Comparison of ENCODE assay signal across 12 cellular contexts in genomic region chr15:67690936-67691335, GRCh38.
A peak's percentile ranks its signal among the peaks of the same experiment; 100 is the strongest.
DNase-seq lines count a peak whose midpoint lies in the region; ATAC-seq and TF ChIP-seq lines count a peak whose summit lies in the region.
"Had no signal": no experiment of that assay in that cellular context is flagged by ENCODE, and none has a peak within 500 bp of the region (broad histone marks: within the 10 kb centered on the region; RNA-seq: fewer than 3 reads in every experiment).

No MANE protein-coding gene starts in this region.

- ATAC-seq in left lung (peak; percentile 55), HG02623 (IDR thresholded peaks at IDR 0.05; ENCODE audit: unreplicated experiment) (no peak), GM18858 (IDR thresholded peaks at IDR 0.05; ENCODE audit: unreplicated experiment) (no peak)
- ATAC-seq: activated T-cell treated with anti-CD3 and anti-CD28 coated beads, Interleukin-2, amount 50 U/mL, for 4 hours had no signal

- no peak for TF ChIP-seq CTCF in left lung (IDR thresholded peaks at IDR 0.05)

- no peak overlapping the region for H3K27ac ChIP-seq in left lung
- H3K27ac ChIP-seq: suprapubic skin had no signal

- in situ Hi-C loops in SK-MEL-5 (cut with HindIII; ENCODE audit: low pct_unique_long_range_greater_than_20kb, low sequenced_read_pairs) = no loop called here

- H3K27me3 ChIP-seq in left lung = no peaks in the 10 kb centered on the region
- H3K27me3 ChIP-seq: suprapubic skin had no signal

- H3K36me3 ChIP-seq in left lung = no peaks in the 10 kb centered on the region
- H3K36me3 ChIP-seq: suprapubic skin had no signal

- intact Hi-C loops in left lung (cut with DNase I) = no loop called here

- H3K4me1 ChIP-seq in left lung = no peaks in the 10 kb centered on the region
- H3K4me1 ChIP-seq: suprapubic skin had no signal

- H3K4me3 ChIP-seq in left lung = no peak overlapping the region
- H3K4me3 ChIP-seq: lung, suprapubic skin had no signal

- DNase-seq in DMS53 treated with DMSO at 0.1 percent for 48 hours (lab: John Stamatoyannopoulos, UW; ENCODE audit: unreplicated experiment) (peak; percentile 57), M059J (ENCODE audit: low read depth) (peak; percentile 70), SK-MEL-5 (ENCODE audit: low read depth, low spot score) (peak; percentile 47), left lung (no peak), amygdala (lab: John Stamatoyannopoulos, UW) (no peak)
- DNase-seq: activated T-cell treated with anti-CD3 and anti-CD28 coated beads, Interleukin-2, amount 50 U/mL, for 4 hours; Karpas-422; posterior cingulate gyrus had no signal

- peaks cover 0 to 2% of the 10 kb centered on the region in 2 donors for H3K9me3 ChIP-seq in left lung
- H3K9me3 ChIP-seq: suprapubic skin had no signal

Comparison
In these comparisons a context has a peak if more than half of its experiments do, and no peak if none do; other contexts are left out.
1. DNase-seq: peak in DMS53 treated with DMSO at 0.1 percent for 48 hours (single experiment), M059J (single experiment) and SK-MEL-5 (single experiment); none in left lung (0 of 2) and amygdala (0 of 56).